Comparison of ENCODE assay signal across 10 cellular contexts in the genomic region with DNA sequence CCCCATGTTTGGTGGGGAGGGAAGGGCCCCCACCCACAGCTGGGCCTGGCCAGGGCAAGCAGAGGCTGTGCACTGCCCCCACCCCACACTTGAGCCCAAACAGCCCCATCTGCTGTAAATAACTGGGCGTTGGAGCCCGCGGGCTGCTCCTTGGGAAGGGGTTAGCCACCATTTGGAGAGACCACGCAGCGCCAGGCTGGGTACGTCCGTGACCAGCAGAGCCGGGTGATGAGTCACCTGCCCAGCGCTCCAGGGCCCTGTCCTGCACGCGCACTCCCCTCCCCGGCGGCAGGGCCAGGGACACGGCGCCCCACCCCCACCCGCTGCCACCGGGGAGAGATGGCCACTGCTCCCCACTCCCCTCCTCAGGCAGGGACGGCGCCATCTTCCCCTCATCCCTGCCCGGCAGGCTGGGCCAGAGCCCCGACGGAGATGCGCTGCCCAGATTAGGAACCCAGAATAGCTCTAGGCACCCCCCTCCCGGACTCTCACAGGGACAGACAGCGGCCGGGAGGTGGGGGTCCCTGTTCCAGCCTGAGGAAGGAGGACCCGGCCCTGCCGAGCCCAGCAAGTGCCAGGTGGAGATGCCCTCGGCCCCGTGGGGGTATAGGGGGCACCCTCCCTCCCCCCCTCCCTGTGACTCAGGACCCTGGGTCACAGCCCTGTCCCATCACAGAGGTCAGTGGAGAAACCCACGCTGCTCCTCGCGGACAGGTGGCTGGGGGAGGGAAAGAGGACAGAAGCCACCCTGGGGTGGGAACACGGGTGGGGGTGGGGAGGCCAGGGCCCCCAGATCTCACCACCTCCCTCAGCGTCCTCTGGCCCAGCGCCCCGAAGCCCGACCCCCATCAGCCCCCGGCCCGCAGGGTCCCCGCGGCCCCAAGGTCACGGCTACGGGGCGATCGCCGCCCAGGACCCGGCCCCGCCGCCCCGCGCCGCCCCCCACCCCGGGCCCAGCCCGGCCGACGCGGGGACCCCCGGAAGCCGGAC. TPM values are rescaled to one million over a fixed set of nuclear protein-coding genes. Genes with fewer than 3 reads are reported as not detected.
A peak's percentile ranks its signal among the peaks of the same experiment; 100 is the strongest.
DNase-seq lines count a peak whose midpoint lies in the region; ATAC-seq and TF ChIP-seq lines count a peak whose summit lies in the region.
"Had no signal": no experiment of that assay in that cellular context is flagged by ENCODE, and none has a peak within 500 bp of the region (broad histone marks: within the 10 kb centered on the region; RNA-seq: fewer than 3 reads in every experiment).

No MANE protein-coding gene starts in this region.

- H3K36me3 ChIP-seq in HUES64 (ENCODE audit: insufficient read depth, low read length) (no peaks in the 10 kb centered on the region), right lobe of liver (no peaks in the 10 kb centered on the region)

- DNase-seq in AG20443 (ENCODE audit: low spot score) = peak; percentile 60
- DNase-seq in central memory CD8-positive, alpha-beta T cell (ENCODE audit: low spot score in 2 of 2) = no peak
- DNase-seq in right lobe of liver = peak; percentile 42 to 59 (median 52)
- no peak for DNase-seq in dedifferentiated amniotic fluid mesenchymal stem cell (ENCODE audit: extremely low spot score)
- DNase-seq in NCI-H510A treated with DMSO at 0.1 percent for 48 hours (lab: John Stamatoyannopoulos, UW) = no peak
- DNase-seq: NCI-H226 had no signal

- peak overlapping the region; percentile 35 for H3K27ac Mint-ChIP-seq in central memory CD8-positive, alpha-beta T cell (ENCODE audit: low read depth)

- H3K9ac ChIP-seq in HUES64 (ENCODE audit: low read depth, low read length) = no peak overlapping the region

- 4% methylated on average over 55 of the region's 60 CpGs for WGBS in HUES64
- WGBS in right lobe of liver (ENCODE audit: insufficient coverage, low coverage, low lambda C conversion rate, missing lambda C conversion rate) = no CpG with 5 or more reads among the region's 60 CpGs

- no peak overlapping the region for H3K27ac ChIP-seq in HUES64 (ENCODE audit: low read depth, low read length)
- no peak overlapping the region for H3K27ac ChIP-seq in right lobe of liver

- no peaks in the 10 kb centered on the region; the same call in 1 of the 2 replicates for H3K4me1 ChIP-seq in HUES64 (ENCODE audit: insufficient read depth, low read length)
- no peaks in the 10 kb centered on the region for H3K4me1 ChIP-seq in right lobe of liver

- peak overlapping the region; percentile 31 for H3K4me3 Mint-ChIP-seq in central memory CD8-positive, alpha-beta T cell

- H3K27me3 ChIP-seq in HUES64 (ENCODE audit: insufficient read depth, low read length) (peaks cover 55% of the 10 kb centered on the region), right lobe of liver (peaks cover 0 to 7% of the 10 kb centered on the region in 2 donors)

- H3K36me3 Mint-ChIP-seq in central memory CD8-positive, alpha-beta T cell (ENCODE audit: insufficient read depth) = peaks cover 2% of the 10 kb centered on the region

- no peaks in the 10 kb centered on the region for H3K9me3 Mint-ChIP-seq in central memory CD8-positive, alpha-beta T cell

- H3K27me3 Mint-ChIP-seq in central memory CD8-positive, alpha-beta T cell = peaks cover 12% of the 10 kb centered on the region

- H3K9me3 ChIP-seq in HUES64 (ENCODE audit: insufficient read depth, low read depth, low read length) (no peaks in the 10 kb centered on the region), right lobe of liver (no peaks in the 10 kb centered on the region)

- ATAC-seq in central memory CD8-positive, alpha-beta T cell (replicated peaks; ENCODE audit: extremely low read depth, poor library complexity, severe bottlenecking) = no peak
- ATAC-seq in right lobe of liver = peak in 2 of 4 donors; percentile 50 to 65
- ATAC-seq in GM18870 (IDR thresholded peaks at IDR 0.05; ENCODE audit: unreplicated experiment) = no peak
- no peak for ATAC-seq in GM18909 (IDR thresholded peaks at IDR 0.05; ENCODE audit: poor library complexity, unreplicated experiment)
- ATAC-seq: GM12878 had no signal

- intact Hi-C loops in right lobe of liver (cut with DNase I) = no loop called here

- TF ChIP-seq POLR2A in right lobe of liver (IDR thresholded peaks at IDR 0.05) = no peak

- peak overlapping the region; percentile 46 for H3K4me3 ChIP-seq in HUES64 (ENCODE audit: low read length)
- no peak overlapping the region for H3K4me3 ChIP-seq in right lobe of liver
- H3K4me3 ChIP-seq: GM12878 had no signal

- no peak for TF ChIP-seq CTCF in right lobe of liver (IDR thresholded peaks at IDR 0.05)

- no peaks in the 10 kb centered on the region for H3K4me1 Mint-ChIP-seq in central memory CD8-positive, alpha-beta T cell

RNA-seq across cellular contexts. Expression of a gene that starts 0.6 kb away (rescaled TPM):
- 6.7 TPM for polyA plus RNA-seq in HUES64 (2013, experiment 1 of 2)
- 8.9 TPM for polyA plus RNA-seq in HUES64 (2013, experiment 2 of 2)
- total RNA-seq in right lobe of liver = 100 to 1,000 TPM in 2 of 6 experiments, 1 to 10 TPM in 1, under 1 TPM in 3; 0.22 to 153 (median 1.0) TPM
- polyA plus RNA-seq: GM12878 had no signal

RNA-seq across cellular contexts. Expression of a gene that starts 22.3 kb away (rescaled TPM):
- polyA plus RNA-seq in HUES64 (2013, experiment 1 of 2) = 133 TPM
- polyA plus RNA-seq in HUES64 (2013, experiment 2 of 2) = 191 TPM
- total RNA-seq in right lobe of liver = 10 to 100 TPM; 50.2 to 99.4 (median 76.7) TPM

RNA-seq across cellular contexts. Expression of a gene that starts 25.8 kb away (rescaled TPM):
- polyA plus RNA-seq in HUES64 (2013, experiment 1 of 2) = 45.5 TPM
- polyA plus RNA-seq in HUES64 (2013, experiment 2 of 2) = 67.8 TPM
- not detected for total RNA-seq in right lobe of liver

RNA-seq across cellular contexts. Expression of a gene that starts 38.9 kb away (rescaled TPM):
- 0.15 TPM for polyA plus RNA-seq in HUES64 (2013, experiment 1 of 2)
- not detected for polyA plus RNA-seq in HUES64 (2013, experiment 2 of 2)
- 10 to 100 TPM in 1 of 6 experiments, 1 to 10 TPM in 3, under 1 TPM in 2; 0.78 to 11.0 (median 3.6) TPM for total RNA-seq in right lobe of liver

RNA-seq across cellular contexts. Expression of a gene that starts 49.3 kb away (rescaled TPM):
- not detected for polyA plus RNA-seq in HUES64 (2013, experiment 1 of 2)
- 0.19 TPM for polyA plus RNA-seq in HUES64 (2013, experiment 2 of 2)
- total RNA-seq in right lobe of liver = not detected
- total RNA-seq: GM12878 had no signal
- polyA plus RNA-seq: GM12878 had no signal

Comparison
In these comparisons a context has a peak if more than half of its experiments do, and no peak if none do; other contexts are left out.
1. DNase-seq: peak in AG20443 (single experiment) and right lobe of liver (3 of 3); none in central memory CD8-positive, alpha-beta T cell (0 of 2), dedifferentiated amniotic fluid mesenchymal stem cell (single experiment) and NCI-H510A treated with DMSO at 0.1 percent for 48 hours (single experiment).